Comparison of ENCODE assay signal across 2 cellular contexts in the genomic region with DNA sequence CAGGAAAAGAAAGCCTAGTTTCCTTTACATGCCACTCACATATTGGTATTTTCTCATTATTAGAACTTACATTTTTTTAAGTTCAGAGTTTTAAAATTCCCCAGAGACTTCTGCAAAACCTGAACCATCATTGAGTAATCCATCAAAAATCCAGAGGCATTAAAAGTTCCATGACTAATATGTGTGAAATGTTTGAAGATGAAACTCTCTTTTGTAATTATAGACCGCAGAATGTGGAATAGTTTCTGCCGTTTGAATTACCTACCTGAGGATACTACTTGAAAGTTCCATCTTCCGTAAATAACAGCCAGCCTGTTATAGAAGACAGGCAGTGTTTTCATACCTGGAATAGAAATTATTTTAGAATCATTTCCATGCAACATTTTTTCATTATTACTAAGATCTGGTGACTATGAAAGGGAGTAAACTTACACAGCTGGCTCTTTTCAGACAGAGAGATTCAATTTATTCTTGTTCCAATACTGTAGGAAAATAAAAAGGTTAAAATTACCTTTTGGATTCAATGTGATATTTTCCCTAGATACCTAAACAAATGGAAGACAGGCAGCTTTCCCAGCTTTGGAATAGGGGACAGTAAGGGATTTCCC.
TF ChIP-seq lines count a peak whose summit lies in the region.

No MANE protein-coding gene starts in this region.

TF ChIP-seq in SK-N-SH, 30 proteins besides CTCF, POLR2A, EP300 and RAD21 (continued from another document and continues in another):
- TF ChIP-seq, protein P1, sequence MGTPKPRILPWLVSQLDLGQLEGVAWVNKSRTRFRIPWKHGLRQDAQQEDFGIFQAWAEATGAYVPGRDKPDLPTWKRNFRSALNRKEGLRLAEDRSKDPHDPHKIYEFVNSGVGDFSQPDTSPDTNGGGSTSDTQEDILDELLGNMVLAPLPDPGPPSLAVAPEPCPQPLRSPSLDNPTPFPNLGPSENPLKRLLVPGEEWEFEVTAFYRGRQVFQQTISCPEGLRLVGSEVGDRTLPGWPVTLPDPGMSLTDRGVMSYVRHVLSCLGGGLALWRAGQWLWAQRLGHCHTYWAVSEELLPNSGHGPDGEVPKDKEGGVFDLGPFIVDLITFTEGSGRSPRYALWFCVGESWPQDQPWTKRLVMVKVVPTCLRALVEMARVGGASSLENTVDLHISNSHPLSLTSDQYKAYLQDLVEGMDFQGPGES (IDR thresholded peaks at IDR 0.05; ENCODE audit: low read depth, low read length), result no peak
- TF ChIP-seq NFIC (IDR thresholded peaks at IDR 0.05; ENCODE audit: borderline replicate concordance) (peak; percentile 57), TEAD4 (IDR thresholded peaks at IDR 0.05; ENCODE audit: borderline replicate concordance, insufficient read depth) (peak; percentile 87), YY1 (IDR thresholded peaks at IDR 0.05; ENCODE audit: low read depth) (no peak), SMC3 (IDR thresholded peaks at IDR 0.05; ENCODE audit: low read depth, low read length) (no peak), MEF2A (IDR thresholded peaks at IDR 0.05; ENCODE audit: borderline replicate concordance, low read depth) (peak; percentile 44), POLR2AphosphoS5 (IDR thresholded peaks at IDR 0.05; ENCODE audit: low read depth, low read length) (peak; percentile 66; the same call in 1 of the 2 replicates), RXRA (IDR thresholded peaks at IDR 0.05; ENCODE audit: borderline replicate concordance, low read depth) (peak; percentile 68; the same call in 1 of the 2 replicates), TCF12 (IDR thresholded peaks at IDR 0.05) (peak; percentile 93), GATA2 (CRISPR knock-in tag; IDR thresholded peaks at IDR 0.05) (no peak), FOXJ3 (CRISPR knock-in tag; IDR thresholded peaks at IDR 0.05) (no peak)
- TF ChIP-seq, protein P2, sequence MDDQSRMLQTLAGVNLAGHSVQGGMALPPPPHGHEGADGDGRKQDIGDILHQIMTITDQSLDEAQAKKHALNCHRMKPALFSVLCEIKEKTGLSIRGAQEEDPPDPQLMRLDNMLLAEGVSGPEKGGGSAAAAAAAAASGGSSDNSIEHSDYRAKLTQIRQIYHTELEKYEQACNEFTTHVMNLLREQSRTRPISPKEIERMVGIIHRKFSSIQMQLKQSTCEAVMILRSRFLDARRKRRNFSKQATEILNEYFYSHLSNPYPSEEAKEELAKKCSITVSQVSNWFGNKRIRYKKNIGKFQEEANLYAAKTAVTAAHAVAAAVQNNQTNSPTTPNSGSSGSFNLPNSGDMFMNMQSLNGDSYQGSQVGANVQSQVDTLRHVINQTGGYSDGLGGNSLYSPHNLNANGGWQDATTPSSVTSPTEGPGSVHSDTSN (IDR thresholded peaks at IDR 0.05), result peak; percentile 80
- TF ChIP-seq, protein P3, sequence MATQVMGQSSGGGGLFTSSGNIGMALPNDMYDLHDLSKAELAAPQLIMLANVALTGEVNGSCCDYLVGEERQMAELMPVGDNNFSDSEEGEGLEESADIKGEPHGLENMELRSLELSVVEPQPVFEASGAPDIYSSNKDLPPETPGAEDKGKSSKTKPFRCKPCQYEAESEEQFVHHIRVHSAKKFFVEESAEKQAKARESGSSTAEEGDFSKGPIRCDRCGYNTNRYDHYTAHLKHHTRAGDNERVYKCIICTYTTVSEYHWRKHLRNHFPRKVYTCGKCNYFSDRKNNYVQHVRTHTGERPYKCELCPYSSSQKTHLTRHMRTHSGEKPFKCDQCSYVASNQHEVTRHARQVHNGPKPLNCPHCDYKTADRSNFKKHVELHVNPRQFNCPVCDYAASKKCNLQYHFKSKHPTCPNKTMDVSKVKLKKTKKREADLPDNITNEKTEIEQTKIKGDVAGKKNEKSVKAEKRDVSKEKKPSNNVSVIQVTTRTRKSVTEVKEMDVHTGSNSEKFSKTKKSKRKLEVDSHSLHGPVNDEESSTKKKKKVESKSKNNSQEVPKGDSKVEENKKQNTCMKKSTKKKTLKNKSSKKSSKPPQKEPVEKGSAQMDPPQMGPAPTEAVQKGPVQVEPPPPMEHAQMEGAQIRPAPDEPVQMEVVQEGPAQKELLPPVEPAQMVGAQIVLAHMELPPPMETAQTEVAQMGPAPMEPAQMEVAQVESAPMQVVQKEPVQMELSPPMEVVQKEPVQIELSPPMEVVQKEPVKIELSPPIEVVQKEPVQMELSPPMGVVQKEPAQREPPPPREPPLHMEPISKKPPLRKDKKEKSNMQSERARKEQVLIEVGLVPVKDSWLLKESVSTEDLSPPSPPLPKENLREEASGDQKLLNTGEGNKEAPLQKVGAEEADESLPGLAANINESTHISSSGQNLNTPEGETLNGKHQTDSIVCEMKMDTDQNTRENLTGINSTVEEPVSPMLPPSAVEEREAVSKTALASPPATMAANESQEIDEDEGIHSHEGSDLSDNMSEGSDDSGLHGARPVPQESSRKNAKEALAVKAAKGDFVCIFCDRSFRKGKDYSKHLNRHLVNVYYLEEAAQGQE (IDR thresholded peaks at IDR 0.05; ENCODE audit: low read depth, low read length), result no peak
- TF ChIP-seq, protein P4, sequence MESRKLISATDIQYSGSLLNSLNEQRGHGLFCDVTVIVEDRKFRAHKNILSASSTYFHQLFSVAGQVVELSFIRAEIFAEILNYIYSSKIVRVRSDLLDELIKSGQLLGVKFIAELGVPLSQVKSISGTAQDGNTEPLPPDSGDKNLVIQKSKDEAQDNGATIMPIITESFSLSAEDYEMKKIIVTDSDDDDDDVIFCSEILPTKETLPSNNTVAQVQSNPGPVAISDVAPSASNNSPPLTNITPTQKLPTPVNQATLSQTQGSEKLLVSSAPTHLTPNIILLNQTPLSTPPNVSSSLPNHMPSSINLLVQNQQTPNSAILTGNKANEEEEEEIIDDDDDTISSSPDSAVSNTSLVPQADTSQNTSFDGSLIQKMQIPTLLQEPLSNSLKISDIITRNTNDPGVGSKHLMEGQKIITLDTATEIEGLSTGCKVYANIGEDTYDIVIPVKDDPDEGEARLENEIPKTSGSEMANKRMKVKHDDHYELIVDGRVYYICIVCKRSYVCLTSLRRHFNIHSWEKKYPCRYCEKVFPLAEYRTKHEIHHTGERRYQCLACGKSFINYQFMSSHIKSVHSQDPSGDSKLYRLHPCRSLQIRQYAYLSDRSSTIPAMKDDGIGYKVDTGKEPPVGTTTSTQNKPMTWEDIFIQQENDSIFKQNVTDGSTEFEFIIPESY (IDR thresholded peaks at IDR 0.05; ENCODE audit: borderline replicate concordance, low read depth), result 0 out of 2 replicates have a peak, but pooled peaks have one; percentile 25
- TF ChIP-seq, protein P5, sequence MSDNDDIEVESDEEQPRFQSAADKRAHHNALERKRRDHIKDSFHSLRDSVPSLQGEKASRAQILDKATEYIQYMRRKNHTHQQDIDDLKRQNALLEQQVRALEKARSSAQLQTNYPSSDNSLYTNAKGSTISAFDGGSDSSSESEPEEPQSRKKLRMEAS (IDR thresholded peaks at IDR 0.05; ENCODE audit: low read depth), result no peak
- TF ChIP-seq, protein P6, sequence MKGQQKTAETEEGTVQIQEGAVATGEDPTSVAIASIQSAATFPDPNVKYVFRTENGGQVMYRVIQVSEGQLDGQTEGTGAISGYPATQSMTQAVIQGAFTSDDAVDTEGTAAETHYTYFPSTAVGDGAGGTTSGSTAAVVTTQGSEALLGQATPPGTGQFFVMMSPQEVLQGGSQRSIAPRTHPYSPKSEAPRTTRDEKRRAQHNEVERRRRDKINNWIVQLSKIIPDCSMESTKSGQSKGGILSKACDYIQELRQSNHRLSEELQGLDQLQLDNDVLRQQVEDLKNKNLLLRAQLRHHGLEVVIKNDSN (IDR thresholded peaks at IDR 0.05; ENCODE audit: borderline replicate concordance, low read depth), result 0 out of 2 replicates have a peak, but pooled peaks have one; percentile 31

TF ChIP-seq in HepG2, 621 proteins besides CTCF, POLR2A, EP300 and RAD21:
- TF ChIP-seq, protein P7, sequence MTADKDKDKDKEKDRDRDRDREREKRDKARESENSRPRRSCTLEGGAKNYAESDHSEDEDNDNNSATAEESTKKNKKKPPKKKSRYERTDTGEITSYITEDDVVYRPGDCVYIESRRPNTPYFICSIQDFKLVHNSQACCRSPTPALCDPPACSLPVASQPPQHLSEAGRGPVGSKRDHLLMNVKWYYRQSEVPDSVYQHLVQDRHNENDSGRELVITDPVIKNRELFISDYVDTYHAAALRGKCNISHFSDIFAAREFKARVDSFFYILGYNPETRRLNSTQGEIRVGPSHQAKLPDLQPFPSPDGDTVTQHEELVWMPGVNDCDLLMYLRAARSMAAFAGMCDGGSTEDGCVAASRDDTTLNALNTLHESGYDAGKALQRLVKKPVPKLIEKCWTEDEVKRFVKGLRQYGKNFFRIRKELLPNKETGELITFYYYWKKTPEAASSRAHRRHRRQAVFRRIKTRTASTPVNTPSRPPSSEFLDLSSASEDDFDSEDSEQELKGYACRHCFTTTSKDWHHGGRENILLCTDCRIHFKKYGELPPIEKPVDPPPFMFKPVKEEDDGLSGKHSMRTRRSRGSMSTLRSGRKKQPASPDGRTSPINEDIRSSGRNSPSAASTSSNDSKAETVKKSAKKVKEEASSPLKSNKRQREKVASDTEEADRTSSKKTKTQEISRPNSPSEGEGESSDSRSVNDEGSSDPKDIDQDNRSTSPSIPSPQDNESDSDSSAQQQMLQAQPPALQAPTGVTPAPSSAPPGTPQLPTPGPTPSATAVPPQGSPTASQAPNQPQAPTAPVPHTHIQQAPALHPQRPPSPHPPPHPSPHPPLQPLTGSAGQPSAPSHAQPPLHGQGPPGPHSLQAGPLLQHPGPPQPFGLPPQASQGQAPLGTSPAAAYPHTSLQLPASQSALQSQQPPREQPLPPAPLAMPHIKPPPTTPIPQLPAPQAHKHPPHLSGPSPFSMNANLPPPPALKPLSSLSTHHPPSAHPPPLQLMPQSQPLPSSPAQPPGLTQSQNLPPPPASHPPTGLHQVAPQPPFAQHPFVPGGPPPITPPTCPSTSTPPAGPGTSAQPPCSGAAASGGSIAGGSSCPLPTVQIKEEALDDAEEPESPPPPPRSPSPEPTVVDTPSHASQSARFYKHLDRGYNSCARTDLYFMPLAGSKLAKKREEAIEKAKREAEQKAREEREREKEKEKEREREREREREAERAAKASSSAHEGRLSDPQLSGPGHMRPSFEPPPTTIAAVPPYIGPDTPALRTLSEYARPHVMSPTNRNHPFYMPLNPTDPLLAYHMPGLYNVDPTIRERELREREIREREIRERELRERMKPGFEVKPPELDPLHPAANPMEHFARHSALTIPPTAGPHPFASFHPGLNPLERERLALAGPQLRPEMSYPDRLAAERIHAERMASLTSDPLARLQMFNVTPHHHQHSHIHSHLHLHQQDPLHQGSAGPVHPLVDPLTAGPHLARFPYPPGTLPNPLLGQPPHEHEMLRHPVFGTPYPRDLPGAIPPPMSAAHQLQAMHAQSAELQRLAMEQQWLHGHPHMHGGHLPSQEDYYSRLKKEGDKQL (CRISPR knock-in tag; IDR thresholded peaks at IDR 0.05; ENCODE audit: low read depth), result no peak
